ENCODE assay signal across 8 cellular contexts in the genomic region with DNA sequence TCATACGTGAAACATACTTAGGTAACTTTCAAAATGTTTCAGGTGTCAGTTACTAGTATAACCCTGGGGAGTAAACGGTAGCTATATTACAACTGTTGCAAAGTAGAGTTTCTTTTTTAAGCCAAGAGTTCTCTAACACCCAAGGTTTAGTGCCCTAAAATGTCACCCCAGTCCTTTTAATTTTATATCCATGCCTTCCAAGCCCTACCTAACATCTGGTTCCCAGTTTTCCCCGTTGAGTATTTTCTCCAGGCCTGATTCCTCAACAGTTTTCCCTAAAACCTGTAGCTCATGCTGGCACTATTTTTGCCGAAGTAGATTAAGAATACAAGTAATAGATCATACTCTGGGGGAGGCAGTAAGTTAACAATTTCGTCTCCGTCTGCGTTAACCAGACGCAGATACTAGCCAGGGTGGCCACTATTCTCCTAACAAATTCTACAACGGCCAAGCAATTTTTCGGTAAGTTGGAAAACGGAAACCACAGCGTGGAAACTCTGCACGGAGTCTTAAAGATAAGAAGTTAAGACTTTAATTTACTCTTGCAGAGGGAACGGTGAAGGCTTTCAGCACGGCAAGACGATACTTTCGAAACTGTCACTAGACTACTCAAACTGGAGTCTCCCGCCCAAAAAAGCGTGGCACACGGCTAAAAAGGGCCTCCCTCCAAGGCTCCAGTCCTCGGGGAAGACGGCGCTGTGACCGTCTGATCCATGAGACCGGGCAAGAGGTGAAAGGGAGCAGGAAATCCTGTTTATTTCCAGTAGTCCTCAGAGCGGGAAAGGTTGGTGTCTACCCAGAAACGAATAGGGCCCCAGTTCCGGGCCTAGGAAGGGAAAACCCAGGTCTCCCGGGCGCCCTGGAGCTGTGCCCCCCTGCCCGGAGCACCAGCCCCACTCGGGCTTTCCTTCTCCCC. TPM values are rescaled to one million over a fixed set of nuclear protein-coding genes. Genes with fewer than 3 reads are reported as not detected.
A peak's percentile ranks its signal among the peaks of the same experiment; 100 is the strongest.
DNase-seq lines count a peak whose midpoint lies in the region; ATAC-seq and TF ChIP-seq lines count a peak whose summit lies in the region.

No MANE protein-coding gene starts in this region.

- peak overlapping the region; percentile 93 to 97 (median 93) for H3K27ac Mint-ChIP-seq in CD4-positive, alpha-beta memory T cell
- H3K27ac Mint-ChIP-seq in T-helper 17 cell, result peak overlapping the region; percentile 90
- H3K27ac Mint-ChIP-seq in endodermal cell, result peak overlapping the region; percentile 97
- H3K27ac Mint-ChIP-seq in natural killer cell, result peak overlapping the region; percentile 94 to 95

- peaks cover 6% of the 10 kb centered on the region for H3K36me3 ChIP-seq in CD4-positive, alpha-beta memory T cell (ENCODE audit: insufficient read depth, low read length)
- H3K36me3 ChIP-seq in HEK293 (ENCODE audit: control insufficient read depth in 2 of 2, insufficient read depth in 1 of 2, low read length in 2 of 2) (peaks cover 0 to 19% of the 10 kb centered on the region in 2 experiments; a peak in 2 of 3 replicates), endodermal cell (ENCODE audit: control insufficient read depth, insufficient read depth, low read length) (peaks cover 31% of the 10 kb centered on the region)

- H3K9ac ChIP-seq in endodermal cell (ENCODE audit: extremely low read depth, low read length, poor library complexity, severe bottlenecking), result peak overlapping the region; percentile 97

- H3K27ac ChIP-seq in CD4-positive, alpha-beta memory T cell (ENCODE audit: low read depth, low read length), result peak overlapping the region; percentile 93
- H3K27ac ChIP-seq in HEK293 (ENCODE audit: extremely low read depth, low read depth, low read length) (peak overlapping the region; percentile 99), endodermal cell (ENCODE audit: low read depth, low read length) (peak overlapping the region; percentile 99)

- DNase-seq in CD4-positive, alpha-beta memory T cell, result peak in 1 of 5 donors; percentile 49
- DNase-seq in T-helper 17 cell (peak in 1 of 3 donors; percentile 13), endodermal cell (no peak), natural killer cell (no peak), SK-N-DZ (ENCODE audit: low spot score) (no peak), NCI-H1048 (lab: John Stamatoyannopoulos, UW) (no peak)

- no peaks in the 10 kb centered on the region for H3K9me3 Mint-ChIP-seq in CD4-positive, alpha-beta memory T cell
- H3K9me3 Mint-ChIP-seq in endodermal cell (peaks cover under 1% of the 10 kb centered on the region), natural killer cell (no peaks in the 10 kb centered on the region)

- H3K9me3 ChIP-seq in CD4-positive, alpha-beta memory T cell (ENCODE audit: control insufficient read depth in 1 of 2, low read length in 2 of 2), result no peaks in the 10 kb centered on the region
- H3K9me3 ChIP-seq in HEK293 (ENCODE audit: control insufficient read depth, insufficient read depth, low read depth, low read length), result no peaks in the 10 kb centered on the region
- no peaks in the 10 kb centered on the region for H3K9me3 ChIP-seq in T-helper 17 cell (ENCODE audit: control insufficient read depth, low read length, poor library complexity, severe bottlenecking)
- H3K9me3 ChIP-seq in endodermal cell (ENCODE audit: control insufficient read depth, low read length), result peaks cover 5% of the 10 kb centered on the region

- POLR2A ChIA-PET in CD4-positive, alpha-beta memory T cell (lab: Charles Lee; ENCODE audit: partially characterized antibody), result interaction anchor here (0.9 to 4.1 kb wide), 23 partner anchors 9 to 1455 kb away, joined by 3 to 33 read pairs (median 9); a partner anchor contains a TSS
- POLR2A ChIA-PET in HEK293 (lab: Yijun Ruan, JAX), result interaction anchor here (0.6 to 3.6 kb wide), 17 partner anchors 10 to 600 kb away, joined by 3 to 30 read pairs (median 5); a partner anchor contains a TSS

- no peaks in the 10 kb centered on the region for H3K27me3 ChIP-seq in CD4-positive, alpha-beta memory T cell (ENCODE audit: insufficient read depth, low read length)
- no peaks in the 10 kb centered on the region for H3K27me3 ChIP-seq in endodermal cell (ENCODE audit: control insufficient read depth, insufficient read depth, low read length, poor library complexity, severe bottlenecking)

- H3K4me1 ChIP-seq in CD4-positive, alpha-beta memory T cell (ENCODE audit: insufficient read depth, low read length), result peaks cover 58% of the 10 kb centered on the region
- H3K4me1 ChIP-seq in HEK293 (ENCODE audit: control insufficient read depth, insufficient read depth, low read length) (peaks cover 6% of the 10 kb centered on the region; the same call in 1 of the 2 replicates), endodermal cell (ENCODE audit: control insufficient read depth, insufficient read depth, low read length) (no peaks in the 10 kb centered on the region)

- ATAC-seq in T-helper 17 cell (no peak), natural killer cell (no peak), HG03521 (IDR thresholded peaks at IDR 0.05; ENCODE audit: unreplicated experiment) (no peak)

- H3K4me3 ChIP-seq in CD4-positive, alpha-beta memory T cell (ENCODE audit: low read length in 2 of 2), result peak overlapping the region; percentile 83 to 99
- H3K4me3 ChIP-seq in HEK293 (ENCODE audit: low read depth, low read length), result peak overlapping the region; percentile 100
- peak overlapping the region; percentile 96 for H3K4me3 ChIP-seq in endodermal cell (ENCODE audit: low read length)

- peaks cover 17 to 42% of the 10 kb centered on the region in 2 donors for H3K36me3 Mint-ChIP-seq in CD4-positive, alpha-beta memory T cell
- H3K36me3 Mint-ChIP-seq in T-helper 17 cell (ENCODE audit: low read depth), result peaks cover 2% of the 10 kb centered on the region
- H3K36me3 Mint-ChIP-seq in endodermal cell (ENCODE audit: low read depth), result peaks cover 30% of the 10 kb centered on the region
- H3K36me3 Mint-ChIP-seq in natural killer cell, result no peaks in the 10 kb centered on the region

- TF ChIP-seq CTCF in HEK293 (tag by site-specific recombination; IDR thresholded peaks at IDR 0.05) (no peak), endodermal cell (conservative IDR thresholded peaks at IDR 0.05) (no peak), natural killer cell (IDR thresholded peaks at IDR 0.05) (no peak)

- intact Hi-C loops in CD4-positive, alpha-beta memory T cell (cut with micrococcal nuclease), result loop anchor here (1.0 to 10.0 kb wide), 7 partner anchors 23 to 934 kb away; a partner anchor contains a TSS
- intact Hi-C loops in natural killer cell (cut with micrococcal nuclease), result loop anchor here (2.0 to 5.0 kb wide), 2 partner anchors 22 to 293 kb away; no protein-coding TSS in a partner anchor

- CTCF ChIA-PET in CD4-positive, alpha-beta memory T cell (lab: Charles Lee; ENCODE audit: partially characterized antibody), result interaction anchor here (0.6 to 4.2 kb wide), 16 partner anchors 10 to 538 kb away, joined by 3 to 45 read pairs (median 6); a partner anchor contains a TSS
- CTCF ChIA-PET in HEK293 (lab: Yijun Ruan, JAX), result interaction anchor here (0.8 to 5.8 kb wide), 13 partner anchors 12 to 304 kb away, joined by 3 to 44 read pairs (median 5); a partner anchor contains a TSS

- WGBS in endodermal cell (ENCODE audit: insufficient coverage in 1 of 2, insufficient read length in 1 of 2), 2 experiments, result 3% methylated on average over 15 to 32 of the region's 32 CpGs

- peaks cover 33 to 73% (median 52%) of the 10 kb centered on the region in 4 donors for H3K4me1 Mint-ChIP-seq in CD4-positive, alpha-beta memory T cell
- peaks cover 38% of the 10 kb centered on the region for H3K4me1 Mint-ChIP-seq in T-helper 17 cell
- H3K4me1 Mint-ChIP-seq in endodermal cell, result peaks cover 23% of the 10 kb centered on the region
- peaks cover 45 to 46% of the 10 kb centered on the region in 2 donors for H3K4me1 Mint-ChIP-seq in natural killer cell

- no peaks in the 10 kb centered on the region for H3K27me3 Mint-ChIP-seq in CD4-positive, alpha-beta memory T cell
- H3K27me3 Mint-ChIP-seq in T-helper 17 cell (no peaks in the 10 kb centered on the region), endodermal cell (ENCODE audit: insufficient read depth) (no peaks in the 10 kb centered on the region), natural killer cell (ENCODE audit: low read depth in 2 of 2) (no peaks in the 10 kb centered on the region)

- peak overlapping the region; percentile 93 to 97 (median 95) for H3K4me3 Mint-ChIP-seq in CD4-positive, alpha-beta memory T cell
- H3K4me3 Mint-ChIP-seq in T-helper 17 cell (peak overlapping the region; percentile 90), endodermal cell (peak overlapping the region; percentile 95), natural killer cell (peak overlapping the region; percentile 93)

RNA-seq across cellular contexts. Expression of a gene that starts 0.9 kb away (rescaled TPM):
- total RNA-seq in CD4-positive, alpha-beta memory T cell, result 10 to 100 TPM; 83.3 to 86.8 TPM
- 100 to 1,000 TPM in 1 of 2 donors, 10 to 100 TPM in 1; 60.2 to 104 TPM for polyA plus RNA-seq in CD4-positive, alpha-beta memory T cell
- 100 to 1,000 TPM in 1 of 2 donors, 10 to 100 TPM in 1; 88.8 to 103 TPM for total RNA-seq in T-helper 17 cell
- total RNA-seq in endodermal cell, result 100 to 1,000 TPM in 1 of 2 donors, 10 to 100 TPM in 1; 89.1 to 107 TPM
- 101 TPM for polyA plus RNA-seq in endodermal cell (2013, experiment 1 of 2)
- polyA plus RNA-seq in endodermal cell (2013, experiment 2 of 2), result 85.0 TPM
- 100 to 1,000 TPM in 2 of 3 donors, 10 to 100 TPM in 1; 90.2 to 114 (median 101) TPM for total RNA-seq in natural killer cell
- 34.8 and 42.6 TPM in 2 replicates for polyA plus RNA-seq in SK-N-DZ (2014; cell fraction: cytosol; rRNA removed)
- polyA plus RNA-seq in SK-N-DZ (2014; cell fraction: nucleus; rRNA removed), result 32.7 and 42.1 TPM in 2 replicates

RNA-seq across cellular contexts. Expression of a gene that starts 50.0 kb away (rescaled TPM):
- total RNA-seq in CD4-positive, alpha-beta memory T cell, result 10 to 100 TPM; 15.8 to 17.1 TPM
- 10 to 100 TPM; 12.0 to 12.6 TPM for polyA plus RNA-seq in CD4-positive, alpha-beta memory T cell
- total RNA-seq in T-helper 17 cell, result 1 to 10 TPM; 7.6 to 8.0 TPM
- total RNA-seq in endodermal cell, result 10 to 100 TPM; 33.3 to 38.2 TPM
- polyA plus RNA-seq in endodermal cell (2013, experiment 1 of 2), result 35.9 TPM
- polyA plus RNA-seq in endodermal cell (2013, experiment 2 of 2), result 30.3 TPM
- total RNA-seq in natural killer cell, result 10 to 100 TPM in 1 of 3 donors, 1 to 10 TPM in 2; 8.0 to 11.2 (median 8.8) TPM
- 20.2 and 32.6 TPM in 2 replicates for polyA plus RNA-seq in SK-N-DZ (2014; cell fraction: cytosol; rRNA removed)
- 19.5 and 31.2 TPM in 2 replicates for polyA plus RNA-seq in SK-N-DZ (2014; cell fraction: nucleus; rRNA removed)

RNA-seq across cellular contexts. Expression of a gene that starts 55.6 kb away (rescaled TPM):
- total RNA-seq in CD4-positive, alpha-beta memory T cell, result under 1 TPM in 1 of 2 experiments, not detected in 1; 0.38 TPM
- not detected for polyA plus RNA-seq in CD4-positive, alpha-beta memory T cell
- total RNA-seq in T-helper 17 cell, result not detected
- 10 to 100 TPM; 49.8 to 73.1 TPM for total RNA-seq in endodermal cell
- 39.5 TPM for polyA plus RNA-seq in endodermal cell (2013, experiment 1 of 2)
- polyA plus RNA-seq in endodermal cell (2013, experiment 2 of 2), result 36.6 TPM
- 1 to 10 TPM in 1 of 3 donors, under 1 TPM in 2; 0.54 to 1.6 (median 0.79) TPM for total RNA-seq in natural killer cell
- 8.8 and 12.8 TPM in 2 replicates for polyA plus RNA-seq in SK-N-DZ (2014; cell fraction: cytosol; rRNA removed)
- 14.7 and 30.1 TPM in 2 replicates for polyA plus RNA-seq in SK-N-DZ (2014; cell fraction: nucleus; rRNA removed)

RNA-seq across cellular contexts. Expression of a gene that starts 57.1 kb away (rescaled TPM):
- not detected for total RNA-seq in CD4-positive, alpha-beta memory T cell
- under 1 TPM in 1 of 2 donors, not detected in 1; 0.24 TPM for polyA plus RNA-seq in CD4-positive, alpha-beta memory T cell
- total RNA-seq in T-helper 17 cell (not detected), endodermal cell (10 to 100 TPM; 36.0 to 49.4 TPM), natural killer cell (not detected)
- 8.4 TPM for polyA plus RNA-seq in endodermal cell (2013, experiment 1 of 2)
- polyA plus RNA-seq in endodermal cell (2013, experiment 2 of 2), result 8.4 TPM
- 1.7 and 2.3 TPM in 2 replicates for polyA plus RNA-seq in SK-N-DZ (2014; cell fraction: cytosol; rRNA removed)
- polyA plus RNA-seq in SK-N-DZ (2014; cell fraction: nucleus; rRNA removed), result 12.3 and 12.4 TPM in 2 replicates

Comparison
In these comparisons a context has a peak if more than half of its experiments do, and no peak if none do; other contexts are left out.
1. RNA of a gene that starts 55.6 kb away (total RNA-seq): 49.8 to 73.1 TPM in endodermal cell; 0.54 to 1.6 TPM in natural killer cell, 0.38 TPM in CD4-positive, alpha-beta memory T cell and not detected in T-helper 17 cell; every median in the first group is over 10 times any median in the second.
2. Peak in every context shown above with its lines, with median percentiles within 50 percentile points of each other: H3K27ac ChIP-seq, H3K4me3 ChIP-seq, H3K27ac Mint-ChIP-seq and H3K4me3 Mint-ChIP-seq.